8 cellular contexts compared by ENCODE assay signal in the genomic region with DNA sequence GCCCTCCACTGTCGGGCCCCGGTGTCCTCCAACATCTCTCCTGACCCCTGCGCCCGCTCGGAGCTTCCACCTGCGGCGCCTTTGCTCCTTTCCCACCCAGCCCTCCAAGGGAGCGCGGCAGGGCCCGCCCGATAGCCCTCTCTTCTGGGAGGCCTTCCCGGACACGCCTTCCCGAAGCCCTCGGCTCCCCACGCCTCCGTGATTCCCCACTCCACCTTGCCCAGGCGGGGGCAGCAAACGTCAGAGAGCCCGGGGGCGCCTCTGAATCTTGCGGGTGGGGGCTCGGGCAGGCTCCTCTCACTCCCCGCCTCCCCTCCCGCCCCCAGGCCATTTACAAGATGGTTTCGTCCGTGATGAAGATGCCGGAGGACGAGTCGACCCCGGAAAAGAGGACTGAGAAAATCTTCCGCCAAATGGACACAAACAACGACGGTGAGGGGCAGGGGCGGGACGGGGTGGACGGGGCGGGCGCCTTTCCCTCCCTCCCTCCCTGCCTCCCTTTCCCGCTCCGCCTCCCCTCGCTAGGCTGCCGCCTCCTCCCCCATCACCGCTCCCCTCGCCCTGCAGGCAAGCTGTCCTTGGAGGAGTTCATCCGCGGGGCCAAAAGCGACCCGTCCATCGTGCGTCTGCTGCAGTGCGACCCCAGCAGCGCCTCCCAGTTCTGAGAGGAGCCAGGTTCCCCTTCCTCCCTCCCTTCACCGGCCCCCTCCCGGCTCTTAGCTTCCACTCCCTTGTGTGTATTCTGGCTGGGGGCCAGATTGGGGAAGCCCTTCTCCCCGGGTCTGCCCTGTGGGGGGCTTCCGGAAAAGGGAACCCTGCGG. TPM values are rescaled to one million over a fixed set of nuclear protein-coding genes. Genes with fewer than 3 reads are reported as not detected.
DNase-seq lines count a peak whose midpoint lies in the region; ATAC-seq lines count a peak whose summit lies in the region.

No MANE protein-coding gene starts in this region.

- peak; percentile 41 for DNase-seq in DMS79 (lab: John Stamatoyannopoulos, UW)
- peak; percentile 66 for DNase-seq in NCI-H2227 treated with DMSO at 0.1 percent for 48 hours (lab: John Stamatoyannopoulos, UW)
- DNase-seq in caudate nucleus (lab: John Stamatoyannopoulos, UW) = peak in 39 of 61 donors; percentile 35 to 78 (median 58)
- DNase-seq in left colon = peak; percentile 76 to 83
- peak; percentile 27 for DNase-seq in stimulated activated naive CD4-positive, alpha-beta T cell treated with Interleukin-2 at 50 U/mL for 16 hours (lab: John Stamatoyannopoulos, UW)
- no peak for DNase-seq in T-helper 9 cell

- intact Hi-C loops in left colon (cut with DNase I, micrococcal nuclease) = no loop called here

- H3K27ac ChIP-seq in caudate nucleus (ENCODE audit: low read depth, low read length) = peak overlapping the region; percentile 62

- peak; percentile 76 for ATAC-seq in left colon
- no peak for ATAC-seq in HG03135 (IDR thresholded peaks at IDR 0.05; ENCODE audit: unreplicated experiment)
- ATAC-seq in GM18858 (IDR thresholded peaks at IDR 0.05; ENCODE audit: unreplicated experiment) = no peak

RNA-seq across cellular contexts. Expression of a gene that starts 7.1 kb away (rescaled TPM):
- total RNA-seq in left colon = 1 to 10 TPM; 1.5 to 1.9 TPM

RNA-seq across cellular contexts. Expression of a gene that starts 7.8 kb away (rescaled TPM):
- total RNA-seq in left colon = 100 to 1,000 TPM; 739 to 855 TPM

RNA-seq across cellular contexts. Expression of a gene that starts 22.7 kb away (rescaled TPM):
- under 1 TPM; 0.22 to 0.85 TPM for total RNA-seq in left colon
